8 cellular contexts compared by ENCODE assay signal in genomic region chr1:209585672-209586071, GRCh38. TPM values are rescaled to one million over a fixed set of nuclear protein-coding genes. Genes with fewer than 3 reads are reported as not detected.
A peak's percentile ranks its signal among the peaks of the same experiment; 100 is the strongest.
DNase-seq lines count a peak whose midpoint lies in the region; ATAC-seq and TF ChIP-seq lines count a peak whose summit lies in the region.

No MANE protein-coding gene starts in this region.

- peak; percentile 32 for DNase-seq in GM13976 (ENCODE audit: low spot score)
- DNase-seq in NCI-H526 (lab: John Stamatoyannopoulos, UW) = peak; percentile 12 to 67
- DNase-seq in endothelial cell (ENCODE audit: low spot score) = peak; percentile 45
- peak; percentile 47 to 62 (median 56) for DNase-seq in mucosa of descending colon
- DNase-seq in Karpas-422 = no peak

- TF ChIP-seq CTCF in GM13976 (IDR thresholded peaks at IDR 0.05; ENCODE audit: borderline replicate concordance, control extremely low read depth, extremely low read depth, insufficient read depth, missing control alignments) (no peak), endothelial cell (IDR thresholded peaks at IDR 0.05; ENCODE audit: unreplicated experiment) (no peak), mucosa of descending colon (IDR thresholded peaks at IDR 0.05) (no peak)

- H3K36me3 Mint-ChIP-seq in endothelial cell (ENCODE audit: low read depth, unreplicated experiment) = no peaks in the 10 kb centered on the region

- no peak overlapping the region for H3K4me3 Mint-ChIP-seq in endothelial cell (ENCODE audit: unreplicated experiment)

- H3K36me3 ChIP-seq in mucosa of descending colon (ENCODE audit: low read depth) (no peaks in the 10 kb centered on the region), Karpas-422 (ENCODE audit: insufficient read depth, low read length) (no peaks in the 10 kb centered on the region)

- no peak overlapping the region for H3K27ac ChIP-seq in Karpas-422 (ENCODE audit: low read length)

- H3K4me1 ChIP-seq in mucosa of descending colon (ENCODE audit: low read depth) = no peaks in the 10 kb centered on the region
- H3K4me1 ChIP-seq in Karpas-422 (ENCODE audit: low read length) = no peaks in the 10 kb centered on the region

- peaks cover 2% of the 10 kb centered on the region for H3K27me3 Mint-ChIP-seq in endothelial cell (ENCODE audit: unreplicated experiment)

- no peaks in the 10 kb centered on the region for H3K27me3 ChIP-seq in Karpas-422 (ENCODE audit: low read length)

- H3K9me3 ChIP-seq in mucosa of descending colon (no peaks in the 10 kb centered on the region), Karpas-422 (ENCODE audit: low read length) (no peaks in the 10 kb centered on the region)

- H3K4me3 ChIP-seq in mucosa of descending colon (no peak overlapping the region), Karpas-422 (ENCODE audit: low read length) (no peak overlapping the region)

- no peaks in the 10 kb centered on the region for H4K20me1 ChIP-seq in Karpas-422 (ENCODE audit: insufficient read depth, low read depth, low read length)

- no peaks in the 10 kb centered on the region for H3K9me3 Mint-ChIP-seq in endothelial cell (ENCODE audit: unreplicated experiment)

- no peaks in the 10 kb centered on the region for H3K79me2 ChIP-seq in Karpas-422 (ENCODE audit: low read length)

- no peak overlapping the region for H3K27ac Mint-ChIP-seq in endothelial cell (ENCODE audit: unreplicated experiment)

- in situ Hi-C loops in GM13976 (cut with MboI; ENCODE audit: low sequenced_read_pairs, unreplicated experiment) = no loop called here

- intact Hi-C loops in mucosa of descending colon (cut with DNase I, micrococcal nuclease) = no loop called here

- no peaks in the 10 kb centered on the region for H3K9me2 ChIP-seq in Karpas-422 (replicated peaks; ENCODE audit: insufficient read depth, low read length)

- H2AFZ ChIP-seq in Karpas-422 (ENCODE audit: low read length) = no peak overlapping the region

- H3K9ac ChIP-seq in Karpas-422 (ENCODE audit: low read length) = no peak overlapping the region

- H3K4me1 Mint-ChIP-seq in endothelial cell (ENCODE audit: unreplicated experiment) = no peaks in the 10 kb centered on the region

- no peak overlapping the region for H3K4me2 ChIP-seq in Karpas-422 (ENCODE audit: low read depth, low read length, poor library complexity, severe bottlenecking)

- ATAC-seq in mucosa of descending colon = peak; percentile 81
- ATAC-seq in GM21529 (IDR thresholded peaks at IDR 0.05; ENCODE audit: unreplicated experiment) = no peak
- no peak for ATAC-seq in GM18517 (IDR thresholded peaks at IDR 0.05; ENCODE audit: unreplicated experiment)
- no peak for ATAC-seq in GM19467 (IDR thresholded peaks at IDR 0.05; ENCODE audit: unreplicated experiment)

RNA-seq across cellular contexts. Expression of gene CAMK1G, which starts 2.2 kb away (rescaled TPM):
- total RNA-seq in endothelial cell (ENCODE audit: unreplicated experiment) (not detected), mucosa of descending colon (under 1 TPM in 1 of 3 donors, not detected in 2; 0.60 TPM)
- not detected in 2 replicates for total RNA-seq in Karpas-422 (2014; rRNA removed; shearing (Covaris generic); ENCODE audit: low replicate concordance)
